7 cellular contexts compared by ENCODE assay signal in the genomic region with DNA sequence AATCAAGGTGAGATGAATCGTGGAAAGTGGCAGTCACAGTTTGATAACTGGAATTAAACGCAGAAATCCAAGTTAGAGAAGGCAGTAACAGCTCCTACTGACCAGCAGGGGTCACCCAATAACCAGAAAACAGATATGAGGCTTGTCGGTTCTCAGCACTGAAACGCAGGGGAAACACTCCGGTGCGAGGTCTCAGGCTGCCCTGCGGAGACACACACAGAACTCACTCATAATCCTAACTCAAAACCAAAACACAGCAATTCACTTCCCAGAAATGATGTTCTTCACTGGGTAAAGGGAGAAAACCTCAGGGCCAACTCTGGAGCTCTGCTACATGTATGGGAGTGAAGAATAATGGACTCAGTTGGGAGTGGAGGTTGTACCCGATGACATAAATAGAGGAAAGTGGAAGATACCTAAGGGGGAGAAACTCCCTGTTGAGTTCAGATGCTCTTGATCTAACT.
A peak's percentile ranks its signal among the peaks of the same experiment; 100 is the strongest.
DNase-seq lines count a peak whose midpoint lies in the region; ATAC-seq and TF ChIP-seq lines count a peak whose summit lies in the region.

No MANE protein-coding gene starts in this region.

- ATAC-seq in GM19395 (IDR thresholded peaks at IDR 0.05; ENCODE audit: unreplicated experiment) (peak; percentile 97), HG03342 (IDR thresholded peaks at IDR 0.05; ENCODE audit: unreplicated experiment) (peak; percentile 98)

- peak; percentile 89 for TF ChIP-seq CTCF in glutamatergic neuron (IDR thresholded peaks at IDR 0.05; ENCODE audit: partially characterized antibody, unreplicated experiment)
- TF ChIP-seq CTCF in progenitor cell of endocrine pancreas (IDR thresholded peaks at IDR 0.05; ENCODE audit: unreplicated experiment), result peak; percentile 89

- no peaks in the 10 kb centered on the region for H3K9me3 Mint-ChIP-seq in glutamatergic neuron (ENCODE audit: unreplicated experiment)
- H3K9me3 Mint-ChIP-seq in progenitor cell of endocrine pancreas (ENCODE audit: low read depth), result peaks cover 15% of the 10 kb centered on the region

- H3K4me1 Mint-ChIP-seq in glutamatergic neuron (ENCODE audit: low read depth, unreplicated experiment), result peaks cover 20% of the 10 kb centered on the region
- H3K4me1 Mint-ChIP-seq in progenitor cell of endocrine pancreas (ENCODE audit: low read depth), result peaks cover 23% of the 10 kb centered on the region

- no peak overlapping the region for H3K27ac Mint-ChIP-seq in glutamatergic neuron (ENCODE audit: unreplicated experiment)
- H3K27ac Mint-ChIP-seq in progenitor cell of endocrine pancreas, result no peak overlapping the region

- H3K36me3 Mint-ChIP-seq in glutamatergic neuron (ENCODE audit: unreplicated experiment) (peaks cover 12% of the 10 kb centered on the region), progenitor cell of endocrine pancreas (ENCODE audit: insufficient read depth) (peaks cover 2% of the 10 kb centered on the region)

- H3K27me3 Mint-ChIP-seq in glutamatergic neuron (ENCODE audit: unreplicated experiment) (no peaks in the 10 kb centered on the region), progenitor cell of endocrine pancreas (peaks cover 12% of the 10 kb centered on the region)

- H3K4me3 Mint-ChIP-seq in glutamatergic neuron (ENCODE audit: unreplicated experiment) (no peak overlapping the region), progenitor cell of endocrine pancreas (ENCODE audit: low read depth) (no peak overlapping the region)

- DNase-seq in ELR (ENCODE audit: low read depth), result peak; percentile 74
- DNase-seq in NCI-H748 (lab: John Stamatoyannopoulos, UW; ENCODE audit: unreplicated experiment), result peak; percentile 67
- peak; percentile 11 for DNase-seq in activated naive CD4-positive, alpha-beta T cell treated with anti-CD3 and anti-CD28 coated beads, Interleukin-2, amount 50 U/mL, for 16 hours
- peak; percentile 59 for DNase-seq in glutamatergic neuron
- DNase-seq in progenitor cell of endocrine pancreas (ENCODE audit: low spot score, unreplicated experiment), result peak; percentile 27

Comparison
In these comparisons a context has a peak if more than half of its experiments do, and no peak if none do; other contexts are left out.
1. Peak in every context shown above with its lines: DNase-seq and ATAC-seq.
2. DNase-seq: peak in every context shown above with its lines; median percentile 74 in ELR; 67 in NCI-H748; 59 in glutamatergic neuron; 27 in progenitor cell of endocrine pancreas; 11 in activated naive CD4-positive, alpha-beta T cell treated with anti-CD3 and anti-CD28 coated beads, Interleukin-2, amount 50 U/mL, for 16 hours.